8 cellular contexts compared by ENCODE assay signal in genomic region chr7:2709553-2710165, GRCh38. TPM values are rescaled to one million over a fixed set of nuclear protein-coding genes. Genes with fewer than 3 reads are reported as not detected.
A peak's percentile ranks its signal among the peaks of the same experiment; 100 is the strongest.
DNase-seq lines count a peak whose midpoint lies in the region; ATAC-seq, FAIRE-seq and TF ChIP-seq lines count a peak whose summit lies in the region.

No MANE protein-coding gene starts in this region.

- no peaks in the 10 kb centered on the region for H3K79me2 ChIP-seq in PC-9 (ENCODE audit: low read depth)

- no peak overlapping the region for H3K4me2 ChIP-seq in PC-9

- peaks cover 5% of the 10 kb centered on the region for H3K36me3 ChIP-seq in BJ (ENCODE audit: control insufficient read depth, insufficient read depth, low read length)
- no peaks in the 10 kb centered on the region for H3K36me3 ChIP-seq in PC-9 (ENCODE audit: low read depth)

- DNase-seq in BJ (ENCODE audit: low read depth) (no peak), PC-9 (peak in 1 of 2 experiments; percentile 85), activated gamma-delta T cell treated with Interleukin-2 at 50 U/mL for 16 hours (peak; percentile 78), glutamatergic neuron (peak; percentile 88), posterior vena cava (ENCODE audit: low spot score) (peak; percentile 89), urothelium cell line (ENCODE audit: low spot score) (peak; percentile 89)

- H3K9me3 ChIP-seq in PC-9 (ENCODE audit: insufficient read depth, low read depth), result no peaks in the 10 kb centered on the region

- TF ChIP-seq CTCF in BJ (IDR thresholded peaks at IDR 0.05; ENCODE audit: insufficient read depth, low read depth, low read length) (peak; percentile 80), PC-9 (conservative IDR thresholded peaks at IDR 0.05) (peak; percentile 66), glutamatergic neuron (IDR thresholded peaks at IDR 0.05; ENCODE audit: partially characterized antibody, unreplicated experiment) (peak; percentile 88)

- no peaks in the 10 kb centered on the region for H4K20me1 ChIP-seq in PC-9 (ENCODE audit: insufficient read depth)

- no peak overlapping the region for H3K4me3 Mint-ChIP-seq in glutamatergic neuron (ENCODE audit: unreplicated experiment)

- no peak overlapping the region for H3K27ac ChIP-seq in PC-9

- peak; percentile 80 for FAIRE-seq in urothelium cell line (lab: Jason Lieb, UNC)

- H3K27me3 Mint-ChIP-seq in glutamatergic neuron (ENCODE audit: unreplicated experiment), result peaks cover 7% of the 10 kb centered on the region

- no peaks in the 10 kb centered on the region for H3K36me3 Mint-ChIP-seq in glutamatergic neuron (ENCODE audit: unreplicated experiment)

- ATAC-seq in HG03175 (IDR thresholded peaks at IDR 0.05; ENCODE audit: unreplicated experiment), result peak; percentile 85

- POLR2A ChIA-PET in BJ (lab: Charles Lee) (no interaction called here), PC-9 (lab: Charles Lee; ENCODE audit: unreplicated experiment) (no interaction called here)

- H3K4me1 Mint-ChIP-seq in glutamatergic neuron (ENCODE audit: low read depth, unreplicated experiment), result peaks cover 13% of the 10 kb centered on the region

- H3K4me3 ChIP-seq in BJ (ENCODE audit: low read depth, low read length) (no peak overlapping the region), PC-9 (no peak overlapping the region)

- peak; percentile 68 for TF ChIP-seq POLR2A in GM19099 (IDR thresholded peaks at IDR 0.05; ENCODE audit: extremely low read depth, insufficient read length, low read depth)

- no peaks in the 10 kb centered on the region for H3K27me3 ChIP-seq in BJ (ENCODE audit: control insufficient read depth, insufficient read depth, low read length)
- H3K27me3 ChIP-seq in PC-9 (ENCODE audit: insufficient read depth, low read depth), result no peaks in the 10 kb centered on the region

- intact Hi-C loops in PC-9 (cut with micrococcal nuclease; ENCODE audit: unreplicated experiment), result loop anchor here (1.0 kb wide), 2 partner anchors 232 to 258 kb away; no protein-coding TSS in a partner anchor
- intact Hi-C loops in posterior vena cava (cut with DNase I), result loop anchor here in 1 of 2 donors (10.0 kb wide), 1 partner anchor 135 kb away; no protein-coding TSS in a partner anchor

- no peak overlapping the region for H3K27ac Mint-ChIP-seq in glutamatergic neuron (ENCODE audit: unreplicated experiment)

- BruUV-seq in PC-9 (replicated peaks; lab: Mats Ljungman, UMichigan), result no TSS peak

- CTCF ChIA-PET in BJ (lab: Yijun Ruan, JAX) (interaction anchor here (0.7 to 3.3 kb wide), 14 partner anchors 8 to 150 kb away, joined by 3 to 11 read pairs (median 5); no protein-coding TSS in a partner anchor), PC-9 (lab: Charles Lee) (interaction anchor here (0.5 to 1.7 kb wide), 9 partner anchors 24 to 1045 kb away, joined by 3 to 11 read pairs (median 4); no protein-coding TSS in a partner anchor)

- no peaks in the 10 kb centered on the region for H3K4me1 ChIP-seq in PC-9 (replicated peaks; ENCODE audit: insufficient read depth)

- H2AFZ ChIP-seq in PC-9, result no peak overlapping the region

- H3K9me3 Mint-ChIP-seq in glutamatergic neuron (ENCODE audit: unreplicated experiment), result peaks cover 2% of the 10 kb centered on the region

- no peaks in the 10 kb centered on the region for H3K9me2 ChIP-seq in PC-9 (ENCODE audit: insufficient read depth)

- peaks cover 7% of the 10 kb centered on the region; the same call in 1 of the 2 replicates for H3F3A ChIP-seq in PC-9 (ENCODE audit: insufficient read depth, low read depth)

RNA-seq across cellular contexts. Expression of gene AMZ1, which starts 21.7 kb away (rescaled TPM):
- polyA plus RNA-seq in BJ (2011; rRNA removed), result 2.9 and 3.7 TPM in 2 replicates
- polyA minus RNA-seq in BJ (2011; rRNA and poly(A)+ RNA removed), result 3.8 and 4.5 TPM in 2 replicates
- 0.50 TPM in 1 of 2 replicates, not detected in the other for total RNA-seq in PC-9 (2021)
- total RNA-seq in glutamatergic neuron (ENCODE audit: unreplicated experiment), result 0.15 TPM
- total RNA-seq in posterior vena cava, result 1 to 10 TPM in 1 of 2 donors, under 1 TPM in 1; 0.32 to 1.1 TPM
